Comparison of ENCODE assay signal across 8 cellular contexts in genomic region chr9:92668746-92669526, GRCh38. TPM values are rescaled to one million over a fixed set of nuclear protein-coding genes. Genes with fewer than 3 reads are reported as not detected.
A peak's percentile ranks its signal among the peaks of the same experiment; 100 is the strongest.
DNase-seq lines count a peak whose midpoint lies in the region; ATAC-seq, FAIRE-seq and TF ChIP-seq lines count a peak whose summit lies in the region.

No MANE protein-coding gene starts in this region.

- H3K27me3 ChIP-seq in Peyer's patch (no peaks in the 10 kb centered on the region), GM12878 (replicated peaks in 1 of 2; ENCODE audit: control insufficient read depth in 2 of 2, insufficient read depth in 2 of 2, low read length in 1 of 2) (no peaks in the 10 kb centered on the region)

- TF ChIP-seq POLR2A in Peyer's patch (IDR thresholded peaks at IDR 0.05) (no peak), GM12878 (IDR thresholded peaks at IDR 0.05; ENCODE audit: low read depth, low read length) (no peak; the same call in 1 of the 2 replicates)

- H3K4me1 ChIP-seq in Peyer's patch, result peaks cover 0 to 25% (median 3%) of the 10 kb centered on the region in 4 donors
- H3K4me1 ChIP-seq in GM12878 (ENCODE audit: control insufficient read depth, insufficient read depth, low read length), result peaks cover 28% of the 10 kb centered on the region

- peak; percentile 4 for ATAC-seq in GM19351 (IDR thresholded peaks at IDR 0.05; ENCODE audit: unreplicated experiment)
- ATAC-seq in GM12878, result peak; percentile 35
- ATAC-seq in GM21576 (IDR thresholded peaks at IDR 0.05; ENCODE audit: unreplicated experiment), result no peak

- TF ChIP-seq RAD21 in GM12878 (IDR thresholded peaks at IDR 0.05; ENCODE audit: insufficient read depth, low read depth, low read length), result no peak

- in situ Hi-C loops in GM12878 (cut with MboI), result no loop called here

- H4K20me1 ChIP-seq in GM12878 (ENCODE audit: control insufficient read depth, insufficient read depth), result peaks cover 4% of the 10 kb centered on the region; the same call in 1 of the 2 replicates

- POLR2A ChIA-PET in GM12878 (lab: Charles Lee), result no interaction called here

- intact Hi-C loops in GM12878 (cut with micrococcal nuclease; ENCODE audit: unreplicated experiment), result loop anchor here (5.0 kb wide), 1 partner anchor 38 kb away; no protein-coding TSS in a partner anchor

- peak; percentile 49 for FAIRE-seq in GM12878 (lab: Jason Lieb, UNC)

- BruUV-seq in GM12878 (replicated peaks; lab: Mats Ljungman, UMichigan), result TSS peak; percentile 75

- H3K27ac ChIP-seq in Peyer's patch, result peak overlapping the region; percentile 53 to 87 (median 78)
- peak overlapping the region; percentile 76 for H3K27ac ChIP-seq in GM12878 (ENCODE audit: control insufficient read depth, insufficient read depth)

- no peak for TF ChIP-seq EP300 in GM12878 (IDR thresholded peaks at IDR 0.05; ENCODE audit: borderline replicate concordance in 1 of 2, control insufficient read depth in 1 of 2, low read depth in 2 of 2, low read length in 2 of 2)

- peak overlapping the region; percentile 89 for H3K4me2 ChIP-seq in GM12878 (ENCODE audit: control insufficient read depth, insufficient read depth)

- no peaks in the 10 kb centered on the region for H3K9me3 ChIP-seq in Peyer's patch
- no peaks in the 10 kb centered on the region; the same call in 2 of the 3 replicates for H3K9me3 ChIP-seq in GM12878 (replicated peaks; ENCODE audit: control insufficient read depth, insufficient read depth, low read length)

- DNase-seq in Peyer's patch, result peak in 2 of 3 donors; percentile 65 to 73
- no peak for DNase-seq in GM12878 (ENCODE audit: low read depth, low spot score)
- DNase-seq in iPS-NIHi7 (ENCODE audit: extremely low spot score), result peak; percentile 51
- peak; percentile 32 for DNase-seq in stimulated activated CD4-positive, alpha-beta T cell treated with anti-CD3 and anti-CD28 coated beads, Interleukin-12 subunit alpha, Interleukin-12 subunit beta, amount 100 ng/mL, for 4 hours
- DNase-seq in OCI-M2 (lab: John Stamatoyannopoulos, UW; ENCODE audit: unreplicated experiment), result no peak
- no peak for DNase-seq in midbrain (lab: John Stamatoyannopoulos, UW)

- peak overlapping the region; percentile 40; the same call in 1 of the 2 replicates for H2AFZ ChIP-seq in GM12878 (ENCODE audit: control insufficient read depth, low read depth, low read length)

- RAD21 ChIA-PET in GM12878 (lab: Charles Lee; ENCODE audit: unreplicated experiment), result no interaction called here

- H3K9ac ChIP-seq in GM12878 (ENCODE audit: control insufficient read depth, insufficient read depth, low read length), result peak overlapping the region; percentile 63

- peaks cover 0 to 4% (median 0%) of the 10 kb centered on the region in 3 donors for H3K36me3 ChIP-seq in Peyer's patch
- H3K36me3 ChIP-seq in GM12878 (ENCODE audit: control insufficient read depth in 2 of 2, insufficient read depth in 2 of 2, low read length in 1 of 2), result peaks cover 0 to 14% of the 10 kb centered on the region in 2 experiments; a peak in 2 of 4 replicates

- SMC1A ChIA-PET in GM12878 (lab: Charles Lee; ENCODE audit: uncharacterized antibody, unreplicated experiment), result no interaction called here

- H3K4me3 ChIP-seq in Peyer's patch, result peak overlapping the region; percentile 61 to 97 (median 92)
- H3K4me3 ChIP-seq in GM12878, result peak overlapping the region; percentile 91

- WGBS in GM12878 (ENCODE audit: insufficient coverage, insufficient replicate concordance, low lambda C conversion rate, missing lambda C conversion rate), result 13% methylated on average over 14 of the region's 14 CpGs

- TF ChIP-seq CTCF in Peyer's patch (IDR thresholded peaks at IDR 0.05) (no peak), GM12878 (IDR thresholded peaks at IDR 0.05 in 2 of 3, conservative IDR thresholded peaks at IDR 0.05 in 1 of 3; ENCODE audit: control insufficient read depth in 2 of 3, extremely low read depth in 1 of 3, insufficient read depth in 1 of 3, low read depth in 3 of 3, low read length in 3 of 3) (peak in 1 of 3 experiments; percentile 2; a peak in 1 of 6 replicates)

- H3K79me2 ChIP-seq in GM12878 (ENCODE audit: control insufficient read depth, insufficient read depth, low read length), result peaks cover 56% of the 10 kb centered on the region

- CTCF ChIA-PET in GM12878 (lab: Yijun Ruan, JAX), result interaction anchor here (0.9 to 1.8 kb wide), 2 partner anchors 38 to 384 kb away, joined by 3 to 6 read pairs; no protein-coding TSS in a partner anchor

TF ChIP-seq in GM12878, 131 proteins besides CTCF, POLR2A, EP300 and RAD21:
- TF ChIP-seq TAF1 (IDR thresholded peaks at IDR 0.05; ENCODE audit: borderline replicate concordance, low read depth, low read length) (peak; percentile 32; the same call in 1 of the 2 replicates), DPF2 (IDR thresholded peaks at IDR 0.05) (no peak), FOXK2 (IDR thresholded peaks at IDR 0.05) (no peak), POU2F2 (IDR thresholded peaks at IDR 0.05; ENCODE audit: borderline replicate concordance, low read depth, low read length) (no peak), CREB1 (IDR thresholded peaks at IDR 0.05; ENCODE audit: low read depth) (0 out of 2 replicates have a peak, but pooled peaks have one; percentile 16), SREBF2 (IDR thresholded peaks at IDR 0.05; ENCODE audit: low read length) (no peak), SUPT20H (IDR thresholded peaks at IDR 0.05; ENCODE audit: borderline replicate concordance, control insufficient read depth, low read depth, low read length) (no peak), POLR2AphosphoS5 (IDR thresholded peaks at IDR 0.05; ENCODE audit: low read length) (peak; percentile 49; the same call in 1 of the 2 replicates), ESRRA (IDR thresholded peaks at IDR 0.05; ENCODE audit: low read length) (no peak), CHD2 (IDR thresholded peaks at IDR 0.05; ENCODE audit: borderline replicate concordance, low read depth, low read length) (no peak), EGR1 (IDR thresholded peaks at IDR 0.05; ENCODE audit: borderline replicate concordance in 1 of 2, low read depth in 2 of 2, low read length in 2 of 2) (peak in 1 of 2 experiments; percentile 25; a peak in 1 of 3 replicates)
- TF ChIP-seq, protein P1, sequence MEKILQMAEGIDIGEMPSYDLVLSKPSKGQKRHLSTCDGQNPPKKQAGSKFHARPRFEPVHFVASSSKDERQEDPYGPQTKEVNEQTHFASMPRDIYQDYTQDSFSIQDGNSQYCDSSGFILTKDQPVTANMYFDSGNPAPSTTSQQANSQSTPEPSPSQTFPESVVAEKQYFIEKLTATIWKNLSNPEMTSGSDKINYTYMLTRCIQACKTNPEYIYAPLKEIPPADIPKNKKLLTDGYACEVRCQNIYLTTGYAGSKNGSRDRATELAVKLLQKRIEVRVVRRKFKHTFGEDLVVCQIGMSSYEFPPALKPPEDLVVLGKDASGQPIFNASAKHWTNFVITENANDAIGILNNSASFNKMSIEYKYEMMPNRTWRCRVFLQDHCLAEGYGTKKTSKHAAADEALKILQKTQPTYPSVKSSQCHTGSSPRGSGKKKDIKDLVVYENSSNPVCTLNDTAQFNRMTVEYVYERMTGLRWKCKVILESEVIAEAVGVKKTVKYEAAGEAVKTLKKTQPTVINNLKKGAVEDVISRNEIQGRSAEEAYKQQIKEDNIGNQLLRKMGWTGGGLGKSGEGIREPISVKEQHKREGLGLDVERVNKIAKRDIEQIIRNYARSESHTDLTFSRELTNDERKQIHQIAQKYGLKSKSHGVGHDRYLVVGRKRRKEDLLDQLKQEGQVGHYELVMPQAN (conservative IDR thresholded peaks at IDR 0.05), result 0 out of 2 replicates have a peak, but pooled peaks have one; percentile 17

RNA-seq across cellular contexts. Expression of gene IPPK, which starts 1.0 kb away (rescaled TPM):
- total RNA-seq in Peyer's patch, result 10 to 100 TPM in 2 of 4 donors, 1 to 10 TPM in 2; 6.3 to 15.7 (median 10.1) TPM
- total RNA-seq in GM12878 (2013; cell fraction: nucleolus; rRNA removed), result 24.4 and 27.7 TPM in 2 replicates
- total RNA-seq in GM12878 (2014; rRNA removed), result 12.9 and 17.6 TPM in 2 replicates
- 11.4 and 11.5 TPM in 2 replicates for total RNA-seq in GM12878 (2014; rRNA removed; fragmentation: Illumina TruSeq; extraction: Trizol)
- 10.1 and 10.7 TPM in 2 replicates for total RNA-seq in GM12878 (2021)
- 5.1 TPM for polyA plus RNA-seq in GM12878 (2011; ENCODE audit: low read depth)
- polyA plus RNA-seq in GM12878 (2011; rRNA removed), result 21.8 and 22.1 TPM in 2 replicates
- polyA plus RNA-seq in GM12878 (2011; cell fraction: cytosol; rRNA removed), result 30.0 and 31.3 TPM in 2 replicates
- 56.1 and 62.4 TPM in 2 replicates for polyA plus RNA-seq in GM12878 (2011; cell fraction: nucleus; rRNA removed)
- polyA plus RNA-seq in GM12878 (2012), result 5.5 and 6.6 TPM in 2 replicates
- 10.6 and 12.8 TPM in 2 replicates for polyA plus RNA-seq in GM12878 (2014; fragmentation: Illumina TruSeq; extraction: Trizol)
- polyA plus RNA-seq in GM12878 (2014; fragmentation: Nextera tagmentation; extraction: Ambion mirVana), result 1 to 10 TPM; 2.1 to 4.0 TPM
- polyA plus RNA-seq in GM12878 (2014; rRNA removed), result 9.2 and 10.6 TPM in 2 replicates
- polyA plus RNA-seq in GM12878 (2016; fragmentation: Nextera tagmentation; extraction: Ambion mirVana), result 10 to 100 TPM; 11.4 to 11.5 TPM
- polyA minus RNA-seq in GM12878 (2011; rRNA and poly(A)+ RNA removed), result 50.3 and 52.8 TPM in 2 replicates
- polyA minus RNA-seq in GM12878 (2011; cell fraction: cytosol; rRNA and poly(A)+ RNA removed), result 9.0 and 11.2 TPM in 2 replicates
- polyA minus RNA-seq in GM12878 (2011; cell fraction: nucleus; rRNA and poly(A)+ RNA removed), result 10.0 and 17.4 TPM in 2 replicates

Comparison
In these comparisons a context has a peak if more than half of its experiments do, and no peak if none do; other contexts are left out.
1. DNase-seq: peak in Peyer's patch (2 of 3), iPS-NIHi7 (single experiment) and stimulated activated CD4-positive, alpha-beta T cell treated with anti-CD3 and anti-CD28 coated beads, Interleukin-12 subunit alpha, Interleukin-12 subunit beta, amount 100 ng/mL, for 4 hours (single experiment); none in GM12878 (single experiment), OCI-M2 (single experiment) and midbrain (single experiment).